ENCODE assay signal across 15 cellular contexts in the genomic region with DNA sequence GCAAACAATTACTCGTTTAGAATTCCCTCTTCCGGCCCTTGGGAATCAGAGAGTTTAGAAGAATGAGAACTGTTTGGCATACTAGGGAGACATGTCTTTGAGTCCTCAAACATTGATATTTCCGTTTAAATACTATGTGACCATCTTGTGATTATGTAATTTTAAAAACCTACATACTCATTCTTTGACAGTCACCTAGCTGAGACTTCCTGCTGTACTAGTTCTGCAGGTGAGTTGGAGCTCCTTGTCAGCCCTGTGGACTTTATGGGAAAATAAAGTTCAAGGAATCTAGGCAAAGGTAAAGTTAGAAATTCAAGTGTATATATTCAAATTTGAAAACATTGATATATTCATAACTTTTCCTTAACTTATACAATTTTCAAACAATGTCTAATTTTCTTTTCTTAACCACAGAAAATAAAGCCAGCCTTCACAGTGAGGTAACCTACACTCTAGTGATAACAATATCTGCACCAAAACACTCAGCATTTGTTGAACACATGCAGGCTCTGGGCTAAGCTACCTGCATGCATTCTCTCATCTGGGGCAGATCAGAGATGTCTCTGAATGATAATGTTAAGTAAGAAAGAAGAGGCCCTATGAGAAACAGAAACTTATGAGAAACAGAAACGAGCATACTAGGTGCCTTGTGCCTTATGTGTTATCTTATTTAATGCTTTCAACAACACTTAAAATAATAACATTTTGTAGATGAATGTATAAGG.
A peak's percentile ranks its signal among the peaks of the same experiment; 100 is the strongest.
DNase-seq lines count a peak whose midpoint lies in the region; TF ChIP-seq lines count a peak whose summit lies in the region.
"Had no signal": no experiment of that assay in that cellular context is flagged by ENCODE, and none has a peak within 500 bp of the region (broad histone marks: within the 10 kb centered on the region; RNA-seq: fewer than 3 reads in every experiment).

No MANE protein-coding gene starts in this region.

- peaks cover 9% of the 10 kb centered on the region for H3K27me3 Mint-ChIP-seq in endothelial cell (ENCODE audit: unreplicated experiment)

- no peak overlapping the region for H3K9ac ChIP-seq in parathyroid adenoma

- no peaks in the 10 kb centered on the region for H3K9me3 Mint-ChIP-seq in endothelial cell (ENCODE audit: unreplicated experiment)

- H3K4me2 ChIP-seq in parathyroid adenoma (ENCODE audit: low read length), result peak overlapping the region; percentile 18
- H3K4me2 ChIP-seq: GM23338 had no signal

- no peaks in the 10 kb centered on the region for H3K79me2 ChIP-seq in parathyroid adenoma

- peaks cover 11% of the 10 kb centered on the region for H3K36me3 Mint-ChIP-seq in endothelial cell (ENCODE audit: low read depth, unreplicated experiment)
- H3K36me3 Mint-ChIP-seq: CD4-positive, alpha-beta memory T cell had no signal

- H3K27me3 ChIP-seq in parathyroid adenoma (ENCODE audit: control insufficient read depth, insufficient read depth, low read length), result no peaks in the 10 kb centered on the region

- no peak overlapping the region for H3K4me3 Mint-ChIP-seq in endothelial cell (ENCODE audit: unreplicated experiment)
- H3K4me3 Mint-ChIP-seq: CD4-positive, alpha-beta memory T cell; GM23338; H9 had no signal

- DNase-seq in endothelial cell (ENCODE audit: low spot score) (no peak), T-helper 2 cell (no peak), RPMI8226 (no peak), occipital lobe (lab: John Stamatoyannopoulos, UW) (no peak)
- DNase-seq: C1 segment of cervical spinal cord; Calu3; CD4-positive, alpha-beta memory T cell; COR-L47; DMS53; DMS79 treated with DMSO at 0.1 percent for 48 hours; GF-D8; H9 had no signal

- H3K4me1 Mint-ChIP-seq in endothelial cell (ENCODE audit: unreplicated experiment), result peaks cover 45% of the 10 kb centered on the region
- H3K4me1 Mint-ChIP-seq: GM23338 had no signal

- H3K9me3 ChIP-seq in parathyroid adenoma (ENCODE audit: control insufficient read depth, low read length), result no peaks in the 10 kb centered on the region

- peak overlapping the region; percentile 62 for H3K27ac Mint-ChIP-seq in endothelial cell (ENCODE audit: unreplicated experiment)
- H3K27ac Mint-ChIP-seq: CD4-positive, alpha-beta memory T cell; GM23338; H9 had no signal

- H3K4me3 ChIP-seq in parathyroid adenoma (ENCODE audit: low read depth, low read length), result no peak overlapping the region
- H3K4me3 ChIP-seq: GM23338 had no signal

- peaks cover 11% of the 10 kb centered on the region for H3K4me1 ChIP-seq in parathyroid adenoma

- no peaks in the 10 kb centered on the region for H3K36me3 ChIP-seq in parathyroid adenoma (ENCODE audit: control insufficient read depth, insufficient read depth, low read length)

- peak overlapping the region; percentile 17; the same call in 1 of the 2 replicates for H3K27ac ChIP-seq in VCaP
- H3K27ac ChIP-seq in parathyroid adenoma, result peak overlapping the region; percentile 83

- H2AFZ ChIP-seq in parathyroid adenoma, result no peak overlapping the region
- H2AFZ ChIP-seq: GM23338 had no signal

- TF ChIP-seq CTCF in VCaP (conservative IDR thresholded peaks at IDR 0.05) (no peak), endothelial cell (IDR thresholded peaks at IDR 0.05; ENCODE audit: unreplicated experiment) (no peak), parathyroid adenoma (IDR thresholded peaks at IDR 0.05) (no peak)
